ENCODE assay signal across 8 cellular contexts in genomic region chr1:145859491-145860159, GRCh38. TPM values are rescaled to one million over a fixed set of nuclear protein-coding genes. Genes with fewer than 3 reads are reported as not detected.
DNase-seq lines count a peak whose midpoint lies in the region; ATAC-seq and TF ChIP-seq lines count a peak whose summit lies in the region.

No MANE protein-coding gene starts in this region.

- no peaks in the 10 kb centered on the region for H3K9me3 ChIP-seq in PC-9 (ENCODE audit: insufficient read depth, low read depth)
- no peaks in the 10 kb centered on the region for H3K9me3 ChIP-seq in esophagus squamous epithelium

- H3K4me1 ChIP-seq in PC-9 (replicated peaks; ENCODE audit: insufficient read depth) (peaks cover 8% of the 10 kb centered on the region), esophagus squamous epithelium (peaks cover 14 to 23% (median 18%) of the 10 kb centered on the region in 3 donors)

- H3K4me2 ChIP-seq in PC-9, result peak overlapping the region; percentile 75

- H2AFZ ChIP-seq in PC-9, result peak overlapping the region; percentile 89

- TF ChIP-seq POLR2A in esophagus squamous epithelium (IDR thresholded peaks at IDR 0.05), result peak in 2 of 4 donors; percentile 80 to 87

- BruUV-seq in PC-9 (replicated peaks; lab: Mats Ljungman, UMichigan), result TSS peak; percentile 52

- no peaks in the 10 kb centered on the region for H3K9me3 Mint-ChIP-seq in IgD-negative memory B cell
- no peaks in the 10 kb centered on the region for H3K9me3 Mint-ChIP-seq in stimulated activated effector memory CD8-positive, alpha-beta T cell treated with anti-CD3 and anti-CD28 coated beads, Interleukin-12 subunit alpha, Interleukin-12 subunit beta, amount 100 ng/mL, for 72 hours

- H3K4me1 Mint-ChIP-seq in IgD-negative memory B cell, result peaks cover 6 to 12% (median 9%) of the 10 kb centered on the region in 3 donors
- H3K4me1 Mint-ChIP-seq in stimulated activated effector memory CD8-positive, alpha-beta T cell treated with anti-CD3 and anti-CD28 coated beads, Interleukin-12 subunit alpha, Interleukin-12 subunit beta, amount 100 ng/mL, for 72 hours, result peaks cover 20% of the 10 kb centered on the region

- TF ChIP-seq CTCF in PC-9 (conservative IDR thresholded peaks at IDR 0.05) (no peak), esophagus squamous epithelium (IDR thresholded peaks at IDR 0.05) (peak in 2 of 6 experiments; percentile 13 to 25)

- H3K27me3 Mint-ChIP-seq in IgD-negative memory B cell, result no peaks in the 10 kb centered on the region

- 0 out of 2 replicates have a peak, but pooled peaks cover 14% of the 10 kb centered on the region for H3K36me3 ChIP-seq in PC-9 (ENCODE audit: low read depth)
- H3K36me3 ChIP-seq in esophagus squamous epithelium, result peaks cover 15 to 28% (median 25%) of the 10 kb centered on the region in 3 donors

- 1 to 2% methylated on average over 18 to 19 of the region's 44 CpGs for WGBS in esophagus squamous epithelium, 2 donors

- peak overlapping the region; percentile 96 to 99 (median 97) for H3K4me3 Mint-ChIP-seq in IgD-negative memory B cell
- H3K4me3 Mint-ChIP-seq in stimulated activated effector memory CD8-positive, alpha-beta T cell treated with anti-CD3 and anti-CD28 coated beads, Interleukin-12 subunit alpha, Interleukin-12 subunit beta, amount 100 ng/mL, for 72 hours, result peak overlapping the region; percentile 96

- intact Hi-C loops in PC-9 (cut with micrococcal nuclease; ENCODE audit: unreplicated experiment) (loop anchor here (1.0 to 5.0 kb wide), 3 partner anchors 33 to 178 kb away; partner anchors contain the start of gene PEX11B), esophagus squamous epithelium (cut with DNase I) (no loop called here)

- CTCF ChIA-PET in PC-9 (lab: Charles Lee), result interaction anchor here (0.6 to 2.3 kb wide), 9 partner anchors 10 to 120 kb away, joined by 3 to 29 read pairs (median 4); partner anchors contain the start of genes NUDT17 and PEX11B

- peak; percentile 63 for ATAC-seq in GM21528 (IDR thresholded peaks at IDR 0.05; ENCODE audit: low FRiP score, unreplicated experiment)
- peak; percentile 82 for ATAC-seq in stimulated activated effector memory CD8-positive, alpha-beta T cell treated with anti-CD3 and anti-CD28 coated beads, Interleukin-12 subunit alpha, Interleukin-12 subunit beta, amount 100 ng/mL, for 72 hours

- no peaks in the 10 kb centered on the region for H3K27me3 ChIP-seq in PC-9 (ENCODE audit: insufficient read depth, low read depth)
- no peaks in the 10 kb centered on the region for H3K27me3 ChIP-seq in esophagus squamous epithelium

- no peaks in the 10 kb centered on the region for H3K36me3 Mint-ChIP-seq in IgD-negative memory B cell
- peaks cover 29% of the 10 kb centered on the region for H3K36me3 Mint-ChIP-seq in stimulated activated effector memory CD8-positive, alpha-beta T cell treated with anti-CD3 and anti-CD28 coated beads, Interleukin-12 subunit alpha, Interleukin-12 subunit beta, amount 100 ng/mL, for 72 hours

- H3F3A ChIP-seq in PC-9 (ENCODE audit: insufficient read depth, low read depth), result peaks cover 4% of the 10 kb centered on the region; the same call in 1 of the 2 replicates

- peak overlapping the region; percentile 84 to 96 (median 94) for H3K27ac Mint-ChIP-seq in IgD-negative memory B cell
- H3K27ac Mint-ChIP-seq in stimulated activated effector memory CD8-positive, alpha-beta T cell treated with anti-CD3 and anti-CD28 coated beads, Interleukin-12 subunit alpha, Interleukin-12 subunit beta, amount 100 ng/mL, for 72 hours, result peak overlapping the region; percentile 91

- H3K79me2 ChIP-seq in PC-9 (ENCODE audit: low read depth), result peaks cover 14% of the 10 kb centered on the region

- peak; percentile 96 for DNase-seq in DMS114 treated with DMSO at 0.1 percent for 48 hours (lab: John Stamatoyannopoulos, UW; ENCODE audit: unreplicated experiment)
- DNase-seq in PC-9, result peak; percentile 72 to 90
- peak; percentile 84 to 90 for DNase-seq in activated T-cell treated with anti-CD3 and anti-CD28 coated beads, Interleukin-2, amount 50 U/mL, for 48 hours
- DNase-seq in esophagus squamous epithelium (lab: John Stamatoyannopoulos, UW), result no peak
- peak; percentile 92 for DNase-seq in myocyte (ENCODE audit: low read depth)
- DNase-seq in stimulated activated effector memory CD8-positive, alpha-beta T cell treated with anti-CD3 and anti-CD28 coated beads, Interleukin-12 subunit alpha, Interleukin-12 subunit beta, amount 100 ng/mL, for 72 hours (ENCODE audit: low spot score in 2 of 2), result peak; percentile 74 to 91

- POLR2A ChIA-PET in PC-9 (lab: Charles Lee; ENCODE audit: unreplicated experiment), result interaction anchor here (0.5 to 1.8 kb wide), 7 partner anchors 19 to 105 kb away, joined by 3 to 7 read pairs (median 5); partner anchors contain the start of genes ANKRD34A, PEX11B and POLR3GL

- no peaks in the 10 kb centered on the region for H4K20me1 ChIP-seq in PC-9 (ENCODE audit: insufficient read depth)

- H3K27ac ChIP-seq in PC-9, result peak overlapping the region; percentile 23; the same call in 1 of the 2 replicates
- H3K27ac ChIP-seq in esophagus squamous epithelium, result peak overlapping the region; percentile 89 to 98 (median 96)

- H3K4me3 ChIP-seq in PC-9 (peak overlapping the region; percentile 93), esophagus squamous epithelium (peak overlapping the region; percentile 70 to 90 (median 85))

- no peaks in the 10 kb centered on the region for H3K9me2 ChIP-seq in PC-9 (ENCODE audit: insufficient read depth)

RNA-seq across cellular contexts. Expression of gene PIAS3, which starts 0.7 kb away (rescaled TPM):
- polyA plus RNA-seq in IgD-negative memory B cell, result 16.9 TPM
- total RNA-seq in PC-9 (2021) (44.3 and 57.8 TPM in 2 replicates), esophagus squamous epithelium (10 to 100 TPM; 20.9 to 51.8 (median 38.2) TPM), myocyte (27.9 and 28.1 TPM in 2 replicates)
- polyA plus RNA-seq in myocyte (2012), result 55.1 TPM

RNA-seq across cellular contexts. Expression of gene NUDT17, which starts 14.2 kb away (rescaled TPM):
- polyA plus RNA-seq in IgD-negative memory B cell, result 4.2 TPM
- total RNA-seq in PC-9 (2021), result 1.0 and 1.5 TPM in 2 replicates
- total RNA-seq in esophagus squamous epithelium, result 1 to 10 TPM; 1.1 to 3.8 (median 1.8) TPM
- 10.7 and 13.6 TPM in 2 replicates for total RNA-seq in myocyte
- 9.8 TPM for polyA plus RNA-seq in myocyte (2012)

RNA-seq across cellular contexts. Expression of gene ANKRD35, which starts 26.0 kb away (rescaled TPM):
- polyA plus RNA-seq in IgD-negative memory B cell, result not detected
- 0.78 and 1.2 TPM in 2 replicates for total RNA-seq in PC-9 (2021)
- total RNA-seq in esophagus squamous epithelium, result 10 to 100 TPM in 2 of 4 donors, 1 to 10 TPM in 2; 9.0 to 22.4 (median 10.9) TPM
- total RNA-seq in myocyte, result 0.13 and 0.31 TPM in 2 replicates
- 0.21 TPM for polyA plus RNA-seq in myocyte (2012)

RNA-seq across cellular contexts. Expression of gene POLR3C, which starts 35.6 kb away (rescaled TPM):
- polyA plus RNA-seq in IgD-negative memory B cell, result 54.0 TPM
- total RNA-seq in PC-9 (2021) (21.2 and 21.4 TPM in 2 replicates), esophagus squamous epithelium (10 to 100 TPM; 15.0 to 31.7 (median 21.0) TPM), myocyte (26.8 and 27.2 TPM in 2 replicates)
- 26.0 TPM for polyA plus RNA-seq in myocyte (2012)

RNA-seq across cellular contexts. Expression of gene RNF115, which starts 35.7 kb away (rescaled TPM):
- 6.7 TPM for polyA plus RNA-seq in IgD-negative memory B cell
- total RNA-seq in PC-9 (2021) (8.8 and 11.0 TPM in 2 replicates), esophagus squamous epithelium (10 to 100 TPM in 1 of 4 donors, 1 to 10 TPM in 3; 4.3 to 17.5 (median 6.1) TPM), myocyte (22.7 and 30.4 TPM in 2 replicates)
- polyA plus RNA-seq in myocyte (2012), result 17.9 TPM
